In the genomic region with DNA sequence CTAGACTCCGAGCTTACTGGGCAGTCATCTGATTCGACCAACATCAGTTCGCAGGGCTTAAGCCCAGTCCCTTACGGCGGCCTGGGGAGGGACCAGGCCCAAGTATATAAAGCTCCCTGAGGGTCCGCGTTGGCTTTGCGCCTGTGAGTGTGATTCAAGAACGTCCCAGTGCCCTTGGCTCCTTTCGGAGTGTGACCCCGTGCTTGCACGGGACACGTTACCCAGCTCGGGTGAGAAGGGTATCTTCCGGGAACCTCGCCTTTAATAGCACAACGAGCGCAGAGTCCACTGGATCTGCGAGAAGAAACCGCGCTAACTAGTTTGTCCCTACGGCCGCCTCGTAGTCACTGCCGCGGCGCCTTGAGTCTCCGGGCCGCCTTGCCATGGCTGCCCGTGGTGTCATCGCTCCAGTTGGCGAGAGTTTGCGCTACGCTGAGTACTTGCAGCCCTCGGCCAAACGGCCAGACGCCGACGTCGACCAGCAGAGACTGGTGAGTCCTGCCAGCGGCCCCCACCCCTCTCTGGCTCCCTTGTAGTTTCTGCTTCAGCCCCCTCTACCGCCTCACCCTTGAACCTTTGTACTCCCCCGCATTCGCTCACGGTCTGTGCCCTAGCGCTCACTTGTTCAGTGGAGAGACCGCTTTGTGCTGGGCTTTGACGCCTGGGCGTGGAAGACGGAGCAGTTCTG, we compare ENCODE assay signal across 8 cellular contexts. TPM values are rescaled to one million over a fixed set of nuclear protein-coding genes. Genes with fewer than 3 reads are reported as not detected.
DNase-seq lines count a peak whose midpoint lies in the region; ATAC-seq and TF ChIP-seq lines count a peak whose summit lies in the region.

A gene (plus strand): TSS at position 343 of the 688 bp plus-strand sequence. CDS start 41 bp downstream, at position 384.

- peak; percentile 56 for ATAC-seq in GM18508 (IDR thresholded peaks at IDR 0.05; ENCODE audit: insufficient read depth, unreplicated experiment)
- peak; percentile 72 for ATAC-seq in HG02943 (IDR thresholded peaks at IDR 0.05; ENCODE audit: low read depth, unreplicated experiment)

- TF ChIP-seq POLR2A in erythroblast (IDR thresholded peaks at IDR 0.05; ENCODE audit: low read length), result peak; percentile 82

- DNase-seq in NCI-H748 treated with DMSO at 0.1 percent for 48 hours (lab: John Stamatoyannopoulos, UW) (peak; percentile 53), activated T-cell treated with anti-CD3 and anti-CD28 coated beads for 4 hours (peak; percentile 71), erythroblast (lab: John Stamatoyannopoulos, UW) (peak; percentile 72 to 78), mucosa of gallbladder (ENCODE audit: low spot score) (peak; percentile 86), NCI-H2107 treated with DMSO at 0.1 percent for 48 hours (lab: John Stamatoyannopoulos, UW; ENCODE audit: unreplicated experiment) (no peak)
- DNase-seq in stimulated activated CD8-positive, alpha-beta memory T cell treated with anti-CD3 and anti-CD28 coated beads, Interleukin-4, amount 100 ng/mL, for 24 hours (ENCODE audit: low read depth), result peak; percentile 68

RNA-seq across cellular contexts. Expression of the gene that starts here (rescaled TPM):
- 17.6 TPM for total RNA-seq in mucosa of gallbladder
